ENCODE assay signal across 8 cellular contexts in genomic region chr13:113904411-113904810, GRCh38.
DNase-seq lines count a peak whose midpoint lies in the region; ATAC-seq and TF ChIP-seq lines count a peak whose summit lies in the region.

No MANE protein-coding gene starts in this region.

- no peak overlapping the region for H3K27ac ChIP-seq in VCaP

- ATAC-seq in HG02678 (IDR thresholded peaks at IDR 0.05; ENCODE audit: unreplicated experiment) = no peak

- DNase-seq in stimulated activated naive CD4-positive, alpha-beta T cell treated with Interleukin-2 at 50 U/mL for 16 hours (lab: John Stamatoyannopoulos, UW) = peak; percentile 13
- no peak for DNase-seq in stimulated activated naive CD4-positive, alpha-beta T cell (lab: John Stamatoyannopoulos, UW)
- DNase-seq in globus pallidus (ENCODE audit: low spot score) (peak; percentile 58), retinal pigment epithelial cell (ENCODE audit: low read depth) (no peak), NCI-H146 (lab: John Stamatoyannopoulos, UW) (no peak), NCI-H524 treated with DMSO at 0.1 percent for 48 hours (lab: John Stamatoyannopoulos, UW) (no peak)

- TF ChIP-seq CTCF in VCaP (conservative IDR thresholded peaks at IDR 0.05) (peak; percentile 42; the same call in 1 of the 2 replicates), retinal pigment epithelial cell (conservative IDR thresholded peaks at IDR 0.05; ENCODE audit: low read depth, low read length) (peak; percentile 57)

- no peak overlapping the region for H3K4me3 ChIP-seq in retinal pigment epithelial cell (ENCODE audit: low read length)

Comparison
In these comparisons a context has a peak if more than half of its experiments do, and no peak if none do; other contexts are left out.
1. DNase-seq: peak in stimulated activated naive CD4-positive, alpha-beta T cell treated with Interleukin-2 at 50 U/mL for 16 hours (single experiment) and globus pallidus (single experiment); none in stimulated activated naive CD4-positive, alpha-beta T cell (0 of 6), retinal pigment epithelial cell (single experiment), NCI-H146 (single experiment) and NCI-H524 treated with DMSO at 0.1 percent for 48 hours (single experiment).